8 cellular contexts compared by ENCODE assay signal in the genomic region with DNA sequence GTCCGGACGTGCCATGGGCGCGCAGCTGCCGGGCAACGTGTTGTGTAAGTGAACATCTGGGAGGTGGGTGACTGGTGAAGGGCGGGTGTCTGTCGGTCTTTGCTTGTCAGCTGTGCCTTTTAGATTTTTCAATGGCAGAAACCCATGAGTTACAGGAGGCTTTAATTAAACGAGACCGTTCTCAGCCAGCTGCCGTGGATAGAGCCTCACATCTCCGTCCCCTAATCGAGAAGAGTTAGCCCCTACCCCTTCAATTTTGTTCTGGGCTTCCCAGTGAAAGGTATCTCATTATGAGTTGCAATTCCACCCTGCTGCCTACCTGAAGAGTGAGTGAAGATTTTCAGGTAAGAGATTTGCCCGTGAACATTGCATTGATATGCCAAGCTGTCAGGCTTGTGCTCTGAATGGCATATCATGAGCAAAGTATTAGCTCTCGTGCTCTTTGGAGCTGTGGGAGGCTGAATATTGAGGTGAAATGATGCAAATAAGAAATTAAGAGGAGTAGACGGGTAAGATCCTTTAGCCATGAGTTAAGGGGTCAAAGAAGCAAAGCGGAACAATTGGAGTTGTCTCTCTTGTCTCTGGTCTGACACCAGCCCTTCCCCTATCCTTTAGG.
DNase-seq lines count a peak whose midpoint lies in the region; ATAC-seq and TF ChIP-seq lines count a peak whose summit lies in the region.

No MANE protein-coding gene starts in this region.

- no peaks in the 10 kb centered on the region for H3K27me3 ChIP-seq in sigmoid colon

- no peak overlapping the region for H3K27ac Mint-ChIP-seq in activated T-cell treated with anti-CD3 and anti-CD28 coated beads, Interleukin-2, amount 50 U/mL, for 24 hours
- no peak overlapping the region for H3K27ac Mint-ChIP-seq in T-cell

- peak; percentile 31 for ATAC-seq in HG02973 (IDR thresholded peaks at IDR 0.05; ENCODE audit: unreplicated experiment)
- ATAC-seq in T-cell (replicated peaks in 1 of 4), result peak in 3 of 4 experiments; percentile 40 to 63 (median 58)

- CTCF ChIA-PET in T-cell (lab: Charles Lee), result no interaction called here

- intact Hi-C loops in sigmoid colon (cut with DNase I), result loop anchor here (5.0 kb wide), 1 partner anchor 94 kb away; no protein-coding TSS in a partner anchor

- WGBS in sigmoid colon, 2 donors, result 11 to 18% methylated on average over 17 of the region's 17 CpGs

- no peak for TF ChIP-seq POLR2A in sigmoid colon (IDR thresholded peaks at IDR 0.05)

- peak overlapping the region; percentile 50 for H3K4me3 Mint-ChIP-seq in activated T-cell treated with anti-CD3 and anti-CD28 coated beads, Interleukin-2, amount 50 U/mL, for 24 hours
- peak overlapping the region; percentile 48 to 72 (median 54) for H3K4me3 Mint-ChIP-seq in T-cell

- POLR2A ChIA-PET in T-cell (lab: Charles Lee), result no interaction called here

- H3K36me3 Mint-ChIP-seq in activated T-cell treated with anti-CD3 and anti-CD28 coated beads, Interleukin-2, amount 50 U/mL, for 24 hours (ENCODE audit: low read depth), result no peaks in the 10 kb centered on the region
- H3K36me3 Mint-ChIP-seq in T-cell, result no peaks in the 10 kb centered on the region

- H3K9me3 Mint-ChIP-seq in activated T-cell treated with anti-CD3 and anti-CD28 coated beads, Interleukin-2, amount 50 U/mL, for 24 hours, result no peaks in the 10 kb centered on the region
- H3K9me3 Mint-ChIP-seq in T-cell, result no peaks in the 10 kb centered on the region

- H3K27ac ChIP-seq in sigmoid colon, result peak overlapping the region; percentile 71 to 81 (median 74)

- DNase-seq in activated T-cell treated with anti-CD3 and anti-CD28 coated beads, Interleukin-2, amount 50 U/mL, for 24 hours, result no peak
- DNase-seq in activated T-cell treated with anti-CD3 and anti-CD28 coated beads for 4 hours, result no peak
- peak in 4 of 34 experiments; percentile 2 to 12 (median 8) for DNase-seq in T-cell
- peak; percentile 59 for DNase-seq in germinal center (ENCODE audit: low spot score)
- no peak for DNase-seq in sigmoid colon
- no peak for DNase-seq in stimulated activated CD4-positive, alpha-beta T cell treated with anti-CD3 and anti-CD28 coated beads, Interleukin-15, amount 100 ng/mL, for 24 hours
- DNase-seq in hepatic stellate cell (ENCODE audit: low spot score), result no peak

- H3K4me1 Mint-ChIP-seq in activated T-cell treated with anti-CD3 and anti-CD28 coated beads, Interleukin-2, amount 50 U/mL, for 24 hours (ENCODE audit: low read depth), result peaks cover 9% of the 10 kb centered on the region
- H3K4me1 Mint-ChIP-seq in T-cell, result peaks cover 11 to 13% (median 12%) of the 10 kb centered on the region in 3 donors

- H3K9me3 ChIP-seq in sigmoid colon, result no peaks in the 10 kb centered on the region

- H3K4me3 ChIP-seq in sigmoid colon, result peak overlapping the region; percentile 35 to 68 (median 66)

- H3K27me3 Mint-ChIP-seq in activated T-cell treated with anti-CD3 and anti-CD28 coated beads, Interleukin-2, amount 50 U/mL, for 24 hours, result peaks cover 41% of the 10 kb centered on the region
- H3K27me3 Mint-ChIP-seq in T-cell, result peaks cover 29% of the 10 kb centered on the region in 2 donors

- no peak for TF ChIP-seq CTCF in sigmoid colon (IDR thresholded peaks at IDR 0.05)

- no peaks in the 10 kb centered on the region for H3K36me3 ChIP-seq in sigmoid colon

- H3K4me1 ChIP-seq in sigmoid colon, result peaks cover 0 to 15% (median 10%) of the 10 kb centered on the region in 4 donors

- no peak for TF ChIP-seq EP300 in sigmoid colon (IDR thresholded peaks at IDR 0.05)
